12 cellular contexts compared by ENCODE assay signal in the genomic region with DNA sequence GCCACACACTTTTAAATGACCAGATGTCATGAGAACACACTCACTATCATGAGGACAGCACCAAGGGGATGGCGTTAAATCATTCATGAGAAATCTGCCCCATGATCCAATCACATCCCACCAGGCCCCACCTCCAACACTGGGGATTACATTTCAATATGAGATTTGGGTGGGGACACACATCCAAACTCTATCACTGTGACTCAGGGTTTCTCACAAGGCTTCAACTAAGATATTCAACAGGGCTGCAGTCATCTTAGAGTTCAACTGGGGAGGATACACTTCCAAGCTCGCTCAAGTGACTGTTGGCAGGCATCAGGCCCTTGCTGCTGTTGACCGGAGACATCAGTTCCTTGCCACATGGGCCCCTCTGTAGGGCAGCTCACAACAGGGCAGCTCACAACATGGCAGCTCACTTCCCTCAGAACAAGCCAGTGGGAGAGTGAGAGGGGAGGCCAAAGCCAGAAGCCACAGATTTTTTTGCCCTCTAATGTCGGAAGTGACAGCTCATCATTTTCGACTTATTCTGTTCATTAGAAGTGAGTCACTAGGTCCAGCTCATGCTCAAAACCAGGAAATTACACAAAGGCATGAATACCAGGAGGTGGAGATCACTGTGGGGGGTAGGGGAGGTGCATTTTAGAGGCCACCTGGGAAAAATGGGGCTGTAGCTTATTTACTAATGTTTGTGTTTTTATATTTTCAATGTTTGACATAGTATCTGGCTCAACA. TPM values are rescaled to one million over a fixed set of nuclear protein-coding genes. Genes with fewer than 3 reads are reported as not detected.
DNase-seq lines count a peak whose midpoint lies in the region; ATAC-seq and TF ChIP-seq lines count a peak whose summit lies in the region.
"Had no signal": no experiment of that assay in that cellular context is flagged by ENCODE, and none has a peak within 500 bp of the region (broad histone marks: within the 10 kb centered on the region; RNA-seq: fewer than 3 reads in every experiment).

No MANE protein-coding gene starts in this region.

- no peak overlapping the region for H2AFZ ChIP-seq in neural progenitor cell (replicated peaks)

- no peak overlapping the region for H3K4me3 ChIP-seq in MG63
- H3K4me3 ChIP-seq in cardiac fibroblast (replicated peaks in 1 of 2; ENCODE audit: low read depth in 2 of 2, low read length in 2 of 2) = no peak overlapping the region
- no peak overlapping the region for H3K4me3 ChIP-seq in neural progenitor cell
- H3K4me3 ChIP-seq: ascending aorta, heart left ventricle, mucosa of descending colon, testis had no signal

- no peaks in the 10 kb centered on the region for H4K20me1 ChIP-seq in neural progenitor cell (ENCODE audit: low read depth)

- H3K36me3 ChIP-seq in MG63 = no peaks in the 10 kb centered on the region
- no peaks in the 10 kb centered on the region for H3K36me3 ChIP-seq in neural progenitor cell
- H3K36me3 ChIP-seq: ascending aorta, heart left ventricle had no signal

- DNase-seq in Caki2 (ENCODE audit: low read depth) (peak; percentile 49), MG63 (peak; percentile 63), cardiac fibroblast (ENCODE audit: low read depth in 2 of 2) (peak; percentile 90 to 99), neural progenitor cell (ENCODE audit: low spot score) (no peak), SK-N-DZ (ENCODE audit: low spot score) (no peak)
- DNase-seq: heart left ventricle, mucosa of descending colon, testis had no signal

- H3K27me3 Mint-ChIP-seq in neural progenitor cell (ENCODE audit: insufficient read depth, low read depth) = peaks cover 2% of the 10 kb centered on the region

- no peak overlapping the region for H3K9ac ChIP-seq in neural progenitor cell

- no peak overlapping the region for H3K27ac ChIP-seq in neural progenitor cell
- H3K27ac ChIP-seq: ascending aorta, heart left ventricle, testis had no signal

- no peaks in the 10 kb centered on the region for H3K4me1 ChIP-seq in neural progenitor cell
- H3K4me1 ChIP-seq: ascending aorta, heart left ventricle, testis had no signal

- no peak for TF ChIP-seq CTCF in cardiac fibroblast (IDR thresholded peaks at IDR 0.05; ENCODE audit: low read depth, low read length)
- TF ChIP-seq CTCF in neural progenitor cell (IDR thresholded peaks at IDR 0.05) = no peak

- H3K36me3 Mint-ChIP-seq in neural progenitor cell = no peaks in the 10 kb centered on the region

- H3F3A ChIP-seq in neural progenitor cell (ENCODE audit: low read depth) = no peaks in the 10 kb centered on the region

- no peak overlapping the region for H3K4me2 ChIP-seq in neural progenitor cell

- peaks cover 6% of the 10 kb centered on the region for H3K4me1 Mint-ChIP-seq in neural progenitor cell

- H3K79me2 ChIP-seq in neural progenitor cell (ENCODE audit: low read depth) = no peaks in the 10 kb centered on the region

- in situ Hi-C loops in Caki2 (cut with HindIII; ENCODE audit: low pct_unique_long_range_greater_than_20kb, low sequenced_read_pairs) = no loop called here

- H3K9me3 Mint-ChIP-seq in neural progenitor cell = peaks cover 2% of the 10 kb centered on the region

- H3K4me3 Mint-ChIP-seq in neural progenitor cell = peak overlapping the region; percentile 27

- no peaks in the 10 kb centered on the region for H3K27me3 ChIP-seq in MG63
- no peaks in the 10 kb centered on the region for H3K27me3 ChIP-seq in neural progenitor cell
- H3K27me3 ChIP-seq: ascending aorta, heart left ventricle, testis had no signal

- peaks cover 5% of the 10 kb centered on the region for H3K9me3 ChIP-seq in MG63
- H3K9me3 ChIP-seq in neural progenitor cell (ENCODE audit: low read depth) = no peaks in the 10 kb centered on the region
- H3K9me3 ChIP-seq: ascending aorta, heart left ventricle, mucosa of descending colon, testis had no signal

- ATAC-seq in GM18867 (IDR thresholded peaks at IDR 0.05; ENCODE audit: unreplicated experiment) = no peak
- no peak for ATAC-seq in HG03442 (IDR thresholded peaks at IDR 0.05; ENCODE audit: unreplicated experiment)
- no peak for ATAC-seq in HG02588 (IDR thresholded peaks at IDR 0.05; ENCODE audit: unreplicated experiment)
- ATAC-seq: heart left ventricle, mucosa of descending colon had no signal

- H3K27ac Mint-ChIP-seq in neural progenitor cell = no peak overlapping the region

RNA-seq across cellular contexts. Expression of a gene that starts 50.8 kb away (rescaled TPM):
- total RNA-seq in Caki2 (2014; rRNA removed; shearing (Covaris generic); ENCODE audit: low replicate concordance) = 3.9 and 8.3 TPM in 2 replicates
- not detected in 2 replicates for total RNA-seq in MG63 (2014; rRNA removed; shearing (Covaris generic); ENCODE audit: low replicate concordance)
- total RNA-seq in neural progenitor cell (ENCODE audit: low replicate concordance) = not detected in 2 replicates
- polyA plus RNA-seq in SK-N-DZ (2014; cell fraction: cytosol; rRNA removed) = not detected in 2 replicates
- not detected in 2 replicates for polyA plus RNA-seq in SK-N-DZ (2014; cell fraction: nucleus; rRNA removed)
- total RNA-seq: ascending aorta had no signal

Comparison
In these comparisons a context has a peak if more than half of its experiments do, and no peak if none do; other contexts are left out.
1. DNase-seq: peak in Caki2 (single experiment), MG63 (single experiment) and cardiac fibroblast (2 of 2); none in neural progenitor cell (single experiment) and SK-N-DZ (single experiment).